Comparison of ENCODE assay signal across 15 cellular contexts in the genomic region with DNA sequence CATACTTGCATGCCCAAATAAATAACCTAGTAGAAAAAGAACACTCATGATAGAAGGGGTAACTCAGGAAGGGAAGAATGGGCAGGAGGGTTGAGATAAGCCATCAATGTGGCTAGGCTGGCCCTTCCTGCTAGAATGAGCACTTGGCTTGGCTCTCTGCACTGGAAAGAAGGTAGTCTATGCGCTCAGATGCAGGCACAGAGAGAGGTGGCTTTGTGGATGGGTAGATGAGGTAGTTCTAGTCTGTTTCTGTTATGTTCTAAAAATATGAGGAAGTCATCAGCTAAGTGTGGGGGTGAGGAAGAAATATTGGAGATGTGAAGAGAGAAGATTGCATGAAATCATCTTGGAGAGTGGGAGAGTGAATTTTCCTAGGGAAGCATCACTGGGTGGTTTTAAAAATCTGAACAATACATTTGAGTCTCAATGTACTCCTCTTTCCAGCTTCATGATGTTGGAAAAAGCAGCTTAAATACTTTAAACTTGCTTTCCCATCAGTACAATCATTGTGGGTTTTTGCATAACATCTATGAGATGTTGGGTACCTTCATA.
DNase-seq lines count a peak whose midpoint lies in the region; TF ChIP-seq lines count a peak whose summit lies in the region.
"Had no signal": no experiment of that assay in that cellular context is flagged by ENCODE, and none has a peak within 500 bp of the region (broad histone marks: within the 10 kb centered on the region; RNA-seq: fewer than 3 reads in every experiment).

No MANE protein-coding gene starts in this region.

- no peak for TF ChIP-seq POLR2A in stomach (IDR thresholded peaks at IDR 0.05)

- intact Hi-C loops in stomach (cut with DNase I; ENCODE audit: low total_unique reads): no loop called here

- TF ChIP-seq CTCF in right atrium auricular region (IDR thresholded peaks at IDR 0.05) (no peak), stomach (IDR thresholded peaks at IDR 0.05) (no peak)

- H3K36me3 ChIP-seq in right atrium auricular region (no peaks in the 10 kb centered on the region), stomach (no peaks in the 10 kb centered on the region)
- H3K36me3 ChIP-seq: BE2C had no signal

- no peaks in the 10 kb centered on the region for H3K27me3 ChIP-seq in right atrium auricular region
- no peaks in the 10 kb centered on the region for H3K27me3 ChIP-seq in stomach
- H3K27me3 ChIP-seq: BE2C had no signal

- H3K9me3 ChIP-seq in right atrium auricular region: peaks cover 0 to 8% of the 10 kb centered on the region in 2 donors
- H3K9me3 ChIP-seq in stomach: no peaks in the 10 kb centered on the region
- H3K9me3 ChIP-seq: BE2C had no signal

- H3K4me1 ChIP-seq in right atrium auricular region (no peaks in the 10 kb centered on the region), stomach (no peaks in the 10 kb centered on the region)
- H3K4me1 ChIP-seq: BE2C had no signal

- peak; percentile 9 for DNase-seq in CMK (ENCODE audit: low read depth)
- peak; percentile 27 for DNase-seq in inferior parietal cortex (ENCODE audit: extremely low spot score)
- DNase-seq in epidermal melanocyte (ENCODE audit: insufficient read length, low spot score): no peak
- no peak for DNase-seq in right atrium auricular region (ENCODE audit: low spot score)
- DNase-seq in LoVo (ENCODE audit: low spot score): no peak
- no peak for DNase-seq in stomach
- DNase-seq: BE2C; Calu3; CD4-positive, alpha-beta memory T cell; DMS79 treated with DMSO at 0.1 percent for 48 hours; GF-D8; GOT3; H9; IMR-90 had no signal

- H3K27ac ChIP-seq in angular gyrus (ENCODE audit: low read depth, low read length) (peak overlapping the region; percentile 58), right atrium auricular region (no peak overlapping the region), stomach (no peak overlapping the region)

- WGBS in stomach, 5 donors: 71 to 94% (median 83%) methylated on average over 1 of the region's 1 CpG

- no peak overlapping the region for H3K4me3 ChIP-seq in right atrium auricular region
- no peak overlapping the region for H3K4me3 ChIP-seq in stomach

- TF ChIP-seq EP300 in stomach (IDR thresholded peaks at IDR 0.05): no peak

Comparison
In these comparisons a context has a peak if more than half of its experiments do, and no peak if none do; other contexts are left out.
1. DNase-seq: peak in CMK (single experiment) and inferior parietal cortex (single experiment); none in epidermal melanocyte (single experiment), right atrium auricular region (single experiment), LoVo (single experiment) and stomach (single experiment).